In genomic region chr2:105102001-105102400, GRCh38 we compare ENCODE assay signal across 21 cellular contexts.
DNase-seq lines count a peak whose midpoint lies in the region; ATAC-seq and TF ChIP-seq lines count a peak whose summit lies in the region.
"Had no signal": no experiment of that assay in that cellular context is flagged by ENCODE, and none has a peak within 500 bp of the region (broad histone marks: within the 10 kb centered on the region; RNA-seq: fewer than 3 reads in every experiment).

No MANE protein-coding gene starts in this region.

- H3K4me3 Mint-ChIP-seq in natural killer cell (no peak overlapping the region), WTC11 (no peak overlapping the region)
- no peak overlapping the region for H3K4me3 Mint-ChIP-seq in natural killer cell treated with Interleukin-12 subunit alpha and Interleukin-12 subunit beta and Interleukin-15 and Interleukin-18, amount 100 ng/mL, for 72 hours
- H3K4me3 Mint-ChIP-seq: CD4-positive, alpha-beta memory T cell had no signal

- H3K23ac ChIP-seq in mesendoderm (ENCODE audit: low read length) = no peak overlapping the region

- H3K27ac ChIP-seq in mesendoderm (ENCODE audit: low read depth, low read length) (no peak overlapping the region), GM23248 (no peak overlapping the region)
- H3K27ac ChIP-seq: BLaER1, KMS-11, Peyer's patch, SK-N-MC had no signal

- no peak overlapping the region for H4K8ac ChIP-seq in mesendoderm (ENCODE audit: low read depth, low read length)

- no peaks in the 10 kb centered on the region for H3K4me1 ChIP-seq in mesendoderm (ENCODE audit: control insufficient read depth, low read depth, low read length)
- 0 out of 2 replicates have a peak, but pooled peaks cover 2% of the 10 kb centered on the region for H3K4me1 ChIP-seq in GM23248 (ENCODE audit: insufficient read depth)
- H3K4me1 ChIP-seq: BLaER1, Peyer's patch had no signal

- no CpG with 5 or more reads among the region's 12 CpGs for WGBS in mesendoderm (ENCODE audit: extremely low coverage, insufficient coverage, low lambda C conversion rate)
- 87 to 89% methylated on average over 12 of the region's 12 CpGs for WGBS in GM23248 (ENCODE audit: low coverage in 1 of 2, low lambda C conversion rate in 2 of 2, missing lambda C conversion rate in 2 of 2), 2 experiments

- H3K9me3 ChIP-seq in GM23248 (ENCODE audit: low read depth) = no peaks in the 10 kb centered on the region
- H3K9me3 ChIP-seq: BLaER1, Peyer's patch had no signal

- H2BK120ac ChIP-seq in mesendoderm (ENCODE audit: low read depth, low read length) = no peak overlapping the region

- H2BK5ac ChIP-seq in mesendoderm (ENCODE audit: low read length) = no peak overlapping the region

- H3K27ac Mint-ChIP-seq in natural killer cell (peak overlapping the region; percentile 29 to 32), WTC11 (peak overlapping the region; percentile 58; the same call in 1 of the 2 replicates)
- peak overlapping the region in 1 of 2 donors; percentile 20 for H3K27ac Mint-ChIP-seq in natural killer cell treated with Interleukin-12 subunit alpha and Interleukin-12 subunit beta and Interleukin-15 and Interleukin-18, amount 100 ng/mL, for 72 hours

- H3K9me3 Mint-ChIP-seq in natural killer cell (no peaks in the 10 kb centered on the region), WTC11 (peaks cover 3% of the 10 kb centered on the region; the same call in 1 of the 2 replicates)
- H3K9me3 Mint-ChIP-seq in natural killer cell treated with Interleukin-12 subunit alpha and Interleukin-12 subunit beta and Interleukin-15 and Interleukin-18, amount 100 ng/mL, for 72 hours = no peaks in the 10 kb centered on the region
- H3K9me3 Mint-ChIP-seq: CD4-positive, alpha-beta memory T cell had no signal

- peak in 1 of 3 donors; percentile 77 for ATAC-seq in natural killer cell
- no peak for ATAC-seq in natural killer cell treated with Interleukin-12 subunit alpha and Interleukin-12 subunit beta and Interleukin-15 and Interleukin-18, amount 100 ng/mL, for 72 hours
- no peak for ATAC-seq in WTC11
- ATAC-seq in GM19395 (IDR thresholded peaks at IDR 0.05; ENCODE audit: unreplicated experiment) = no peak
- no peak for ATAC-seq in HG03432 (IDR thresholded peaks at IDR 0.05; ENCODE audit: unreplicated experiment)
- ATAC-seq: Right ventricle myocardium inferior had no signal

- H4K5ac ChIP-seq in mesendoderm (ENCODE audit: low read length) = no peak overlapping the region

- H3K36me3 Mint-ChIP-seq in natural killer cell (peaks cover 8% of the 10 kb centered on the region), WTC11 (peaks cover 34% of the 10 kb centered on the region)
- peaks cover 21% of the 10 kb centered on the region for H3K36me3 Mint-ChIP-seq in natural killer cell treated with Interleukin-12 subunit alpha and Interleukin-12 subunit beta and Interleukin-15 and Interleukin-18, amount 100 ng/mL, for 72 hours

- H4K20me1 ChIP-seq in GM23248 (ENCODE audit: insufficient read depth) = no peaks in the 10 kb centered on the region
- H4K20me1 ChIP-seq: BLaER1 had no signal

- H2AFZ ChIP-seq in GM23248 = no peak overlapping the region

- intact Hi-C loops in natural killer cell (cut with micrococcal nuclease) = no loop called here

- no peak overlapping the region for H3K9ac ChIP-seq in mesendoderm (ENCODE audit: low read length)
- H3K9ac ChIP-seq in GM23248 = no peak overlapping the region
- H3K9ac ChIP-seq: BLaER1, KMS-11 had no signal

- H2AK5ac ChIP-seq in mesendoderm (ENCODE audit: low read length) = no peak overlapping the region

- no peak for DNase-seq in natural killer cell
- no peak for DNase-seq in natural killer cell treated with Interleukin-12 subunit alpha and Interleukin-12 subunit beta and Interleukin-15 and Interleukin-18, amount 100 ng/mL, for 72 hours (ENCODE audit: low spot score)
- no peak for DNase-seq in WTC11 (ENCODE audit: low spot score)
- no peak for DNase-seq in mesendoderm
- DNase-seq in GM23248 = no peak
- no peak for DNase-seq in GM20000 (ENCODE audit: low spot score)
- DNase-seq: Calu3; CD4-positive, alpha-beta memory T cell; GF-D8; NCI-H1417; NCI-H187 treated with DMSO at 0.1 percent for 48 hours; NCI-H2171; NCI-H446; NK-92 treated with Interleukin-12 subunit alpha and Interleukin-12 subunit beta, amount 100 ng/mL, for 24 hours; Peyer's patch had no signal

- H3K36me3 ChIP-seq in mesendoderm (ENCODE audit: control insufficient read depth, insufficient read depth, low read length) (no peaks in the 10 kb centered on the region), GM23248 (ENCODE audit: low read depth) (no peaks in the 10 kb centered on the region; the same call in 1 of the 2 replicates)

- CTCF ChIA-PET in WTC11 (lab: Charles Lee) = interaction anchor here (1.4 to 3.1 kb wide), 4 partner anchors 14 to 142 kb away, joined by 6 to 25 read pairs (median 12); no protein-coding TSS in a partner anchor

- no peak overlapping the region for H3K18ac ChIP-seq in mesendoderm (ENCODE audit: low read length)

- POLR2A ChIA-PET in WTC11 (lab: Charles Lee) = no interaction called here

- H3F3A ChIP-seq in GM23248 (ENCODE audit: insufficient read depth) = no peaks in the 10 kb centered on the region

- H3K4ac ChIP-seq in mesendoderm (ENCODE audit: low read depth, low read length) = no peak overlapping the region

- H3K4me3 ChIP-seq in mesendoderm (ENCODE audit: low read length) = no peak overlapping the region
- H3K4me3 ChIP-seq in GM23248 = no peak overlapping the region
- H3K4me3 ChIP-seq: BLaER1, Peyer's patch, SK-N-MC had no signal

- H2BK15ac ChIP-seq in mesendoderm (replicated peaks; ENCODE audit: low read depth) = no peak overlapping the region

- H3K9me2 ChIP-seq in GM23248 (ENCODE audit: insufficient read depth) = no peaks in the 10 kb centered on the region

- H3K79me1 ChIP-seq in mesendoderm (ENCODE audit: low read length) = no peaks in the 10 kb centered on the region

- peak overlapping the region; percentile 17 for H3K56ac ChIP-seq in mesendoderm (ENCODE audit: low read length)

- H3K4me1 Mint-ChIP-seq in natural killer cell (peaks cover 12 to 18% of the 10 kb centered on the region in 2 donors), WTC11 (peaks cover 26% of the 10 kb centered on the region)
- peaks cover 13 to 21% of the 10 kb centered on the region in 2 donors for H3K4me1 Mint-ChIP-seq in natural killer cell treated with Interleukin-12 subunit alpha and Interleukin-12 subunit beta and Interleukin-15 and Interleukin-18, amount 100 ng/mL, for 72 hours (ENCODE audit: low read depth in 2 of 2)

- in situ Hi-C loops in GM23248 (cut with MboI) = loop anchor here (25.0 kb wide), 1 partner anchor 435 kb away; no protein-coding TSS in a partner anchor

- TF ChIP-seq CTCF in natural killer cell (IDR thresholded peaks at IDR 0.05) (no peak), WTC11 (IDR thresholded peaks at IDR 0.05) (no peak), GM20000 (IDR thresholded peaks at IDR 0.05; ENCODE audit: extremely low read depth, missing control alignments) (no peak)

- H3K27me3 ChIP-seq in mesendoderm (ENCODE audit: insufficient read depth, low read length, poor library complexity) = no peaks in the 10 kb centered on the region
- no peaks in the 10 kb centered on the region for H3K27me3 ChIP-seq in GM23248 (replicated peaks; ENCODE audit: insufficient read depth)
- H3K27me3 ChIP-seq: BLaER1, Peyer's patch had no signal

- H3K79me2 ChIP-seq in mesendoderm (ENCODE audit: control insufficient read depth, insufficient read depth, low read length) (no peaks in the 10 kb centered on the region), GM23248 (ENCODE audit: insufficient read depth) (no peaks in the 10 kb centered on the region)

- H3K27me3 Mint-ChIP-seq in natural killer cell (ENCODE audit: low read depth in 2 of 2) (no peaks in the 10 kb centered on the region), WTC11 (ENCODE audit: low read depth) (no peaks in the 10 kb centered on the region)
- H3K27me3 Mint-ChIP-seq in natural killer cell treated with Interleukin-12 subunit alpha and Interleukin-12 subunit beta and Interleukin-15 and Interleukin-18, amount 100 ng/mL, for 72 hours = no peaks in the 10 kb centered on the region
- H3K27me3 Mint-ChIP-seq: CD4-positive, alpha-beta memory T cell had no signal

- H3K4me2 ChIP-seq in mesendoderm (ENCODE audit: low read length) (no peak overlapping the region), GM23248 (ENCODE audit: unreplicated experiment) (no peak overlapping the region)
- H3K4me2 ChIP-seq: BLaER1, KMS-11 had no signal

TF ChIP-seq in WTC11, 78 proteins besides CTCF, POLR2A, EP300 and RAD21 (continues in another document):
- TF ChIP-seq PRRX2 (CRISPR knock-in tag; IDR thresholded peaks at IDR 0.05) (no peak), E2F1 (CRISPR knock-in tag; IDR thresholded peaks at IDR 0.05) (no peak), E2F4 (CRISPR knock-in tag; IDR thresholded peaks at IDR 0.05; ENCODE audit: borderline replicate concordance, low read depth) (no peak)
